Comparison of ENCODE assay signal across 8 cellular contexts in the genomic region with DNA sequence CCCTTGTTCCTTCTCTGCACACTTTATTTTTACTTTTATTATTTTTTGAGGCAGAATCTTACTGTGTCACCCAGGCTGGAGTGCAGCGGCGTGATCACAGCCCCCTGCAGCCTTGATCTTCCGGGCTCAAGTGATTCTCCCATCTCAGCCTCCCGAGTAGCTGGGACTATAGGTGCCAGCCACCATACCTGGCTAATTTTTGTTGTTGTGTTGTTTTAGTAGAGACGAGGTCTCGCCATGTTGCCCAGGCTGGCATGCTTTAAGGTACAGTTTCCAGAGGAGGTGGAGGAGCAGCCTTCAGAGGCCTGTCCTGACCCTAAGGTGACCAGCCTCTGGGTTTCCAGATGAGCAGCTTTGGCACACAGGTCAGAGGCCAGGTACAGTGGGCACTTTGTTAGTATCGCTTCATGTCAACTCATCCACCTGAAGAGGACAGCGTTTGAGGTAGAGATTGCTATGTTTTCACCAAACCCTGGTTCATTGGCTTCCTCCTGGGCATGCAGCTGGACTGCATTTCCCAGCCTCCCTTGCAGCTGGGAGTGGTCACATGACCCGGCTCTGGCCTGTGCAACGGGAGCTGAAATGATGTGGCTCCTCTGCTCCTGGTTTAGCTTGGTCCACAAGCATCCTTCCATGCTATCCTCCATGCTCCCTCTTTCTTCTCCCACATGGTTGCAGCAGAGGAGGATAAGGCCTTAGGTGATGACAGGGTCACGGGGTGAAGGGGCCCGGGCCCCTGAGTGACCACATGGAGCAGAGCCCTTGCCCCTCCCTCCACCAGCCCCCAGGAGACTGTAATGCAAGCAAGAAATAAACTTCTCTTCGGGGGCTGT.
DNase-seq lines count a peak whose midpoint lies in the region; ATAC-seq and TF ChIP-seq lines count a peak whose summit lies in the region.

No MANE protein-coding gene starts in this region.

- CTCF ChIA-PET in activated CD4-positive, alpha-beta memory T cell treated with anti-CD3 and anti-CD28 coated beads, Interleukin-2, amount 10 ng/mL, durations not matched to agents 7 days and 5 days (lab: Charles Lee), result interaction anchor here (0.6 to 1.1 kb wide), 2 partner anchors 26 to 178 kb away, joined by 3 read pairs; no protein-coding TSS in a partner anchor

- peak; percentile 32 for DNase-seq in activated naive CD8-positive, alpha-beta T cell treated with anti-CD3 and anti-CD28 coated beads, Interleukin-2, amount 10 ng/mL, durations not matched to agents 7 days and 5 days
- no peak for DNase-seq in activated naive CD8-positive, alpha-beta T cell treated with anti-CD3 and anti-CD28 coated beads, Interleukin-2, amount 50 U/mL, for 24 hours
- peak; percentile 20 for DNase-seq in activated CD4-positive, alpha-beta memory T cell treated with anti-CD3 and anti-CD28 coated beads, Interleukin-2, amount 10 ng/mL, durations not matched to agents 7 days and 5 days
- DNase-seq in iris pigment epithelial cell (ENCODE audit: low read depth), result peak; percentile 73
- DNase-seq in type B pancreatic cell (ENCODE audit: extremely low spot score, unreplicated experiment), result peak; percentile 61
- DNase-seq in activated CD4-positive, alpha-beta T cell treated with anti-CD3 and anti-CD28 coated beads, Interleukin-2, amount 50 U/mL, for 4 hours, result no peak
- DNase-seq in stimulated activated CD4-positive, alpha-beta T cell treated with anti-CD3 and anti-CD28 coated beads, Interleukin-4, amount 100 ng/mL, for 24 hours, result no peak

- no peak for ATAC-seq in activated naive CD8-positive, alpha-beta T cell treated with anti-CD3 and anti-CD28 coated beads, Interleukin-2, amount 10 ng/mL, durations not matched to agents 7 days and 5 days (ENCODE audit: low read depth)
- no peak for ATAC-seq in activated naive CD8-positive, alpha-beta T cell treated with anti-CD3 and anti-CD28 coated beads, Interleukin-2, amount 50 U/mL, for 24 hours
- no peak for ATAC-seq in GM21723 (IDR thresholded peaks at IDR 0.05; ENCODE audit: unreplicated experiment)

- H3K4me3 Mint-ChIP-seq in activated naive CD8-positive, alpha-beta T cell treated with anti-CD3 and anti-CD28 coated beads, Interleukin-2, amount 10 ng/mL, durations not matched to agents 7 days and 5 days, result no peak overlapping the region
- H3K4me3 Mint-ChIP-seq in activated naive CD8-positive, alpha-beta T cell treated with anti-CD3 and anti-CD28 coated beads, Interleukin-2, amount 50 U/mL, for 24 hours, result no peak overlapping the region
- no peak overlapping the region for H3K4me3 Mint-ChIP-seq in activated CD4-positive, alpha-beta memory T cell treated with anti-CD3 and anti-CD28 coated beads, Interleukin-2, amount 10 ng/mL, durations not matched to agents 7 days and 5 days
- no peak overlapping the region for H3K4me3 Mint-ChIP-seq in type B pancreatic cell

- H3K27me3 Mint-ChIP-seq in activated naive CD8-positive, alpha-beta T cell treated with anti-CD3 and anti-CD28 coated beads, Interleukin-2, amount 10 ng/mL, durations not matched to agents 7 days and 5 days, result peaks cover 6% of the 10 kb centered on the region
- H3K27me3 Mint-ChIP-seq in activated naive CD8-positive, alpha-beta T cell treated with anti-CD3 and anti-CD28 coated beads, Interleukin-2, amount 50 U/mL, for 24 hours, result peaks cover 2% of the 10 kb centered on the region
- peaks cover 3% of the 10 kb centered on the region for H3K27me3 Mint-ChIP-seq in activated CD4-positive, alpha-beta memory T cell treated with anti-CD3 and anti-CD28 coated beads, Interleukin-2, amount 10 ng/mL, durations not matched to agents 7 days and 5 days
- no peaks in the 10 kb centered on the region for H3K27me3 Mint-ChIP-seq in type B pancreatic cell

- H3K27ac Mint-ChIP-seq in activated naive CD8-positive, alpha-beta T cell treated with anti-CD3 and anti-CD28 coated beads, Interleukin-2, amount 10 ng/mL, durations not matched to agents 7 days and 5 days, result no peak overlapping the region
- H3K27ac Mint-ChIP-seq in activated naive CD8-positive, alpha-beta T cell treated with anti-CD3 and anti-CD28 coated beads, Interleukin-2, amount 50 U/mL, for 24 hours, result no peak overlapping the region
- no peak overlapping the region for H3K27ac Mint-ChIP-seq in activated CD4-positive, alpha-beta memory T cell treated with anti-CD3 and anti-CD28 coated beads, Interleukin-2, amount 10 ng/mL, durations not matched to agents 7 days and 5 days
- no peak overlapping the region for H3K27ac Mint-ChIP-seq in type B pancreatic cell

- H3K4me1 Mint-ChIP-seq in activated naive CD8-positive, alpha-beta T cell treated with anti-CD3 and anti-CD28 coated beads, Interleukin-2, amount 10 ng/mL, durations not matched to agents 7 days and 5 days, result peaks cover 6% of the 10 kb centered on the region
- peaks cover 16% of the 10 kb centered on the region for H3K4me1 Mint-ChIP-seq in activated naive CD8-positive, alpha-beta T cell treated with anti-CD3 and anti-CD28 coated beads, Interleukin-2, amount 50 U/mL, for 24 hours
- H3K4me1 Mint-ChIP-seq in activated CD4-positive, alpha-beta memory T cell treated with anti-CD3 and anti-CD28 coated beads, Interleukin-2, amount 10 ng/mL, durations not matched to agents 7 days and 5 days, result peaks cover 10% of the 10 kb centered on the region
- H3K4me1 Mint-ChIP-seq in type B pancreatic cell (ENCODE audit: unreplicated experiment), result peaks cover 28% of the 10 kb centered on the region

- POLR2A ChIA-PET in activated naive CD8-positive, alpha-beta T cell treated with anti-CD3 and anti-CD28 coated beads, Interleukin-2, amount 10 ng/mL, durations not matched to agents 7 days and 5 days (lab: Charles Lee), result no interaction called here
- POLR2A ChIA-PET in activated CD4-positive, alpha-beta memory T cell treated with anti-CD3 and anti-CD28 coated beads, Interleukin-2, amount 10 ng/mL, durations not matched to agents 7 days and 5 days (lab: Charles Lee), result no interaction called here

- no peaks in the 10 kb centered on the region for H3K36me3 Mint-ChIP-seq in activated naive CD8-positive, alpha-beta T cell treated with anti-CD3 and anti-CD28 coated beads, Interleukin-2, amount 10 ng/mL, durations not matched to agents 7 days and 5 days
- H3K36me3 Mint-ChIP-seq in activated naive CD8-positive, alpha-beta T cell treated with anti-CD3 and anti-CD28 coated beads, Interleukin-2, amount 50 U/mL, for 24 hours (ENCODE audit: low read depth), result no peaks in the 10 kb centered on the region
- no peaks in the 10 kb centered on the region for H3K36me3 Mint-ChIP-seq in activated CD4-positive, alpha-beta memory T cell treated with anti-CD3 and anti-CD28 coated beads, Interleukin-2, amount 10 ng/mL, durations not matched to agents 7 days and 5 days (ENCODE audit: low read depth)
- no peaks in the 10 kb centered on the region for H3K36me3 Mint-ChIP-seq in type B pancreatic cell

- no peak for TF ChIP-seq CTCF in type B pancreatic cell (conservative IDR thresholded peaks at IDR 0.05)

- H3K9me3 Mint-ChIP-seq in activated naive CD8-positive, alpha-beta T cell treated with anti-CD3 and anti-CD28 coated beads, Interleukin-2, amount 10 ng/mL, durations not matched to agents 7 days and 5 days, result no peaks in the 10 kb centered on the region
- H3K9me3 Mint-ChIP-seq in activated naive CD8-positive, alpha-beta T cell treated with anti-CD3 and anti-CD28 coated beads, Interleukin-2, amount 50 U/mL, for 24 hours, result no peaks in the 10 kb centered on the region
- no peaks in the 10 kb centered on the region for H3K9me3 Mint-ChIP-seq in activated CD4-positive, alpha-beta memory T cell treated with anti-CD3 and anti-CD28 coated beads, Interleukin-2, amount 10 ng/mL, durations not matched to agents 7 days and 5 days
- no peaks in the 10 kb centered on the region for H3K9me3 Mint-ChIP-seq in type B pancreatic cell

Comparison
In these comparisons a context has a peak if more than half of its experiments do, and no peak if none do; other contexts are left out.
1. DNase-seq: peak in activated naive CD8-positive, alpha-beta T cell treated with anti-CD3 and anti-CD28 coated beads, Interleukin-2, amount 10 ng/mL, durations not matched to agents 7 days and 5 days (single experiment), activated CD4-positive, alpha-beta memory T cell treated with anti-CD3 and anti-CD28 coated beads, Interleukin-2, amount 10 ng/mL, durations not matched to agents 7 days and 5 days (single experiment), iris pigment epithelial cell (single experiment) and type B pancreatic cell (single experiment); none in activated naive CD8-positive, alpha-beta T cell treated with anti-CD3 and anti-CD28 coated beads, Interleukin-2, amount 50 U/mL, for 24 hours (single experiment), activated CD4-positive, alpha-beta T cell treated with anti-CD3 and anti-CD28 coated beads, Interleukin-2, amount 50 U/mL, for 4 hours (0 of 2) and stimulated activated CD4-positive, alpha-beta T cell treated with anti-CD3 and anti-CD28 coated beads, Interleukin-4, amount 100 ng/mL, for 24 hours (single experiment).